ENCODE assay signal across 11 cellular contexts in genomic region chr4:137705171-137705783, GRCh38.
DNase-seq lines count a peak whose midpoint lies in the region; ATAC-seq, FAIRE-seq and TF ChIP-seq lines count a peak whose summit lies in the region.
"Had no signal": no experiment of that assay in that cellular context is flagged by ENCODE, and none has a peak within 500 bp of the region (broad histone marks: within the 10 kb centered on the region; RNA-seq: fewer than 3 reads in every experiment).

No MANE protein-coding gene starts in this region.

- no peaks in the 10 kb centered on the region for H4K20me1 ChIP-seq in BLaER1 treated with 17β-estradiol and CSF1 and Interleukin-3, amounts not matched to agents 10 nM and 100 nM

- H3K4me2 ChIP-seq in BLaER1 treated with 17β-estradiol and CSF1 and Interleukin-3, amounts not matched to agents 10 nM and 100 nM = peak overlapping the region in 9 of 11 experiments; percentile 10 to 80 (median 50); a peak in 15 of 22 replicates

- H3K4me1 ChIP-seq in BLaER1 treated with 17β-estradiol and CSF1 and Interleukin-3, amounts not matched to agents 10 nM and 100 nM = peaks cover 0 to 77% (median 9%) of the 10 kb centered on the region in 10 experiments; a peak in 12 of 20 replicates

- no peak for FAIRE-seq in urothelium cell line (lab: Jason Lieb, UNC)

- H3K9ac ChIP-seq in BLaER1 treated with 17β-estradiol and CSF1 and Interleukin-3, amounts not matched to agents 10 nM and 100 nM = peak overlapping the region in 4 of 11 experiments; percentile 61 to 91 (median 84); a peak in 8 of 22 replicates

- peak overlapping the region in 7 of 11 experiments; percentile 26 to 99 (median 81); a peak in 12 of 22 replicates for H3K27ac ChIP-seq in BLaER1 treated with 17β-estradiol and CSF1 and Interleukin-3, amounts not matched to agents 10 nM and 100 nM

- H3K9me3 ChIP-seq in BLaER1 treated with 17β-estradiol and CSF1 and Interleukin-3, amounts not matched to agents 10 nM and 100 nM (replicated peaks in 1 of 11) = peaks cover 0 to 32% (median 12%) of the 10 kb centered on the region in 11 experiments; a peak in 17 of 22 replicates

- H3K36me3 ChIP-seq in BLaER1 treated with 17β-estradiol and CSF1 and Interleukin-3, amounts not matched to agents 10 nM and 100 nM = no peaks in the 10 kb centered on the region

- DNase-seq in SIG-M5 treated with dmso at 0.1 percent for 504 hours (lab: John Stamatoyannopoulos, UW; ENCODE audit: unreplicated experiment) (peak; percentile 79), fibroblast of pulmonary artery (ENCODE audit: low read depth) (peak; percentile 97), omental fat pad (ENCODE audit: low spot score) (no peak), urothelium cell line (ENCODE audit: low spot score) (no peak), NCI-H1105 (lab: John Stamatoyannopoulos, UW) (no peak), ACHN (no peak)
- DNase-seq: activated CD8-positive, alpha-beta memory T cell treated with anti-CD3 and anti-CD28 coated beads for 24 hours; DMS79 treated with DMSO at 0.1 percent for 48 hours; retina had no signal

- no peaks in the 10 kb centered on the region for H3K27me3 ChIP-seq in BLaER1 treated with 17β-estradiol and CSF1 and Interleukin-3, amounts not matched to agents 10 nM and 100 nM

- in situ Hi-C loops in ACHN (cut with HindIII; ENCODE audit: low pct_ligation_motif_present, low pct_unique_long_range_greater_than_20kb, low sequenced_read_pairs) = no loop called here

- no peak overlapping the region for H3K4me3 ChIP-seq in BLaER1 treated with 17β-estradiol and CSF1 and Interleukin-3, amounts not matched to agents 10 nM and 100 nM
- no peak overlapping the region for H3K4me3 ChIP-seq in fibroblast of pulmonary artery (replicated peaks; ENCODE audit: low read depth, low read length)

- ATAC-seq in omental fat pad (ENCODE audit: low FRiP score) (peak; percentile 82), HG03432 (IDR thresholded peaks at IDR 0.05; ENCODE audit: unreplicated experiment) (no peak)

- TF ChIP-seq CTCF in fibroblast of pulmonary artery (IDR thresholded peaks at IDR 0.05; ENCODE audit: low read length, missing control alignments) = no peak
- TF ChIP-seq CTCF in omental fat pad (IDR thresholded peaks at IDR 0.05) = no peak

Comparison
In these comparisons a context has a peak if more than half of its experiments do, and no peak if none do; other contexts are left out.
1. DNase-seq: peak in SIG-M5 treated with dmso at 0.1 percent for 504 hours (single experiment) and fibroblast of pulmonary artery (single experiment); none in omental fat pad (single experiment), urothelium cell line (single experiment), NCI-H1105 (single experiment) and ACHN (single experiment).